Comparison of ENCODE assay signal across 15 cellular contexts in genomic region chr14:41144370-41144769, GRCh38.
DNase-seq lines count a peak whose midpoint lies in the region; ATAC-seq and TF ChIP-seq lines count a peak whose summit lies in the region.
"Had no signal": no experiment of that assay in that cellular context is flagged by ENCODE, and none has a peak within 500 bp of the region (broad histone marks: within the 10 kb centered on the region; RNA-seq: fewer than 3 reads in every experiment).

No MANE protein-coding gene starts in this region.

- no peaks in the 10 kb centered on the region for H3K9me3 ChIP-seq in upper lobe of right lung
- H3K9me3 ChIP-seq: BLaER1 treated with 17β-estradiol and CSF1 and Interleukin-3, amounts not matched to agents 10 nM and 100 nM had no signal

- no peak for TF ChIP-seq CTCF in upper lobe of right lung (IDR thresholded peaks at IDR 0.05)

- DNase-seq in NCI-H510A (lab: John Stamatoyannopoulos, UW) (peak; percentile 43), NCI-H510A treated with DMSO at 0.1 percent for 48 hours (lab: John Stamatoyannopoulos, UW) (no peak), left cardiac atrium (peak; percentile 10), Right ventricle myocardium inferior (ENCODE audit: missing footprints) (no peak), UCSD-AML1 (lab: John Stamatoyannopoulos, UW; ENCODE audit: unreplicated experiment) (peak; percentile 5), upper lobe of right lung (no peak), activated gamma-delta T cell treated with Interleukin-2 at 50 U/mL for 16 hours (no peak), midbrain (lab: John Stamatoyannopoulos, UW) (no peak)
- DNase-seq: ACHN; CD4-positive, CD25-positive, alpha-beta regulatory T cell; DMS79; GOT3; H9 had no signal

- no peak overlapping the region for H3K4me3 ChIP-seq in upper lobe of right lung
- H3K4me3 ChIP-seq: BLaER1 treated with 17β-estradiol and CSF1 and Interleukin-3, amounts not matched to agents 10 nM and 100 nM; GM12878 had no signal

- ATAC-seq in left cardiac atrium (no peak), Right ventricle myocardium inferior (no peak), upper lobe of right lung (peak; percentile 43)
- ATAC-seq: GM12878 had no signal

- no peaks in the 10 kb centered on the region for H3K27me3 ChIP-seq in upper lobe of right lung
- H3K27me3 ChIP-seq: BLaER1 treated with 17β-estradiol and CSF1 and Interleukin-3, amounts not matched to agents 10 nM and 100 nM had no signal

- H3K4me1 ChIP-seq in upper lobe of right lung, result no peaks in the 10 kb centered on the region
- H3K4me1 ChIP-seq: BLaER1 treated with 17β-estradiol and CSF1 and Interleukin-3, amounts not matched to agents 10 nM and 100 nM had no signal

- H3K27ac ChIP-seq in upper lobe of right lung, result no peak overlapping the region
- H3K27ac ChIP-seq: BLaER1 treated with 17β-estradiol and CSF1 and Interleukin-3, amounts not matched to agents 10 nM and 100 nM had no signal

- H3K36me3 ChIP-seq in upper lobe of right lung, result no peaks in the 10 kb centered on the region
- H3K36me3 ChIP-seq: BLaER1 treated with 17β-estradiol and CSF1 and Interleukin-3, amounts not matched to agents 10 nM and 100 nM had no signal

- intact Hi-C loops in left cardiac atrium (cut with DNase I) (no loop called here), Right ventricle myocardium inferior (cut with DNase I) (no loop called here), upper lobe of right lung (cut with DNase I) (no loop called here)

Comparison
In these comparisons a context has a peak if more than half of its experiments do, and no peak if none do; other contexts are left out.
1. DNase-seq: peak in NCI-H510A (single experiment), left cardiac atrium (single experiment) and UCSD-AML1 (single experiment); none in NCI-H510A treated with DMSO at 0.1 percent for 48 hours (single experiment), Right ventricle myocardium inferior (single experiment), upper lobe of right lung (single experiment), activated gamma-delta T cell treated with Interleukin-2 at 50 U/mL for 16 hours (single experiment) and midbrain (single experiment).